7 cellular contexts compared by ENCODE assay signal in the genomic region with DNA sequence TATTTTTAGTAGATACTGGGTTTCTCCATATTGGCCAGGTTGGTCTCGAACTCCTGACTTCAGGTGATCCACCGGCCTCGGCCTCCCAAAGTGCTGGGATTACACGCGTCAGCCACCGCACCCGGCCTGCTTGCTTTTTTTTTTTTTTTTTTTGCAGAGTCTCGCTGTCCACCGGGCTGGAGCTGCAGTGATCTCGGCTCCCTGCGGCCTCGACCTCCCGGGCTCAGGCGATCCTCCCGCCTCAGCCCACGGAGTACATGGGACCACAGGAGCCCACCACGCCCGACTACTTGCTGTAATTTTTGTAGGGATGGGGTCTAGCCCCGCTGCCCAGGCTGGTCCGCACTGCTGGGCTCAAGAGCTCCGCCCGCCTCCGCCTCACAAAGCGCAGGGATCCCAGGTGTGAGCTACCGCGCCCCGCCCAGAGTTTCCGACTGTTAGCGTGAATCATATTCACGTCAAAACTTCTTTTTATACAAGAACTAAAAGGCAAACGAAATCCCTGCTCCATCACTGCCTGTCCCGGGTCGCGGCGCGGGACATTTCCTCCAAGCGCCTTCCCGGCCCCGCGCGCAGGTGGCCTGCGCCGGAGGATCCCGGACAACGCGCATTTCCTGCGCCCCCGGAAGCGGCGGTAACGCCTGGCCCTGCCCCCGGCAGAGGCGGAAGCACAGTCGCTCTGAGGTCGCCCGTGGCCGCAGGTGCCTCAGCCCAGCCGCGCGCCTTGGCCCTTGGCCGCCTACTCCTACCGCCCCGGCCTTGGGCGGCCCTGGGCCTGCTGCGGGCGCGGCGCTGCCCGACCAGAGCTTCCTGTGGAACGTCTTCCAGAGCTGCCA. TPM values are rescaled to one million over a fixed set of nuclear protein-coding genes. Genes with fewer than 3 reads are reported as not detected.
DNase-seq lines count a peak whose midpoint lies in the region; ATAC-seq and TF ChIP-seq lines count a peak whose summit lies in the region.
"Not testable (repeated sequence)": the region's sequence is repeated elsewhere in the genome, so short reads cannot be mapped to it uniquely, and the experiment has no call there.

No MANE protein-coding gene starts in this region.

- not testable (repeated sequence) for H3K4me3 Mint-ChIP-seq in MCF 10A (ENCODE audit: unreplicated experiment)

- not testable (repeated sequence) for H3K27ac Mint-ChIP-seq in MCF 10A (ENCODE audit: low read depth, unreplicated experiment)

- peak; percentile 81 for ATAC-seq in GM18870 (IDR thresholded peaks at IDR 0.05; ENCODE audit: unreplicated experiment)
- ATAC-seq in HG03521 (IDR thresholded peaks at IDR 0.05; ENCODE audit: unreplicated experiment), result peak; percentile 86

- 0 out of 2 replicates have a peak overlapping the region, but pooled peaks have one; percentile 11 for H3K4me3 ChIP-seq in HFF-Myc (replicated peaks; ENCODE audit: low read depth, low read length)
- H3K4me3 ChIP-seq in iPS-18c (ENCODE audit: insufficient read depth, low read depth, low read length), result peak overlapping the region; percentile 43; the same call in 1 of the 2 replicates
- H3K4me3 ChIP-seq in retinal pigment epithelial cell (ENCODE audit: low read length), result peak overlapping the region; percentile 54

- not testable (repeated sequence) for H3K27me3 Mint-ChIP-seq in MCF 10A (ENCODE audit: insufficient read depth, unreplicated experiment)

- H3K9me3 Mint-ChIP-seq in MCF 10A (ENCODE audit: unreplicated experiment), result not testable (repeated sequence)

- not testable (repeated sequence) for H3K36me3 Mint-ChIP-seq in MCF 10A (ENCODE audit: insufficient read depth, unreplicated experiment)

- CTCF ChIA-PET in MCF 10A (lab: Yijun Ruan, JAX), result not testable (repeated sequence)

- intact Hi-C loops in MCF 10A (cut with micrococcal nuclease), result not testable (repeated sequence)

- POLR2A ChIA-PET in MCF 10A (lab: Yijun Ruan, JAX), result not testable (repeated sequence)

- not testable (repeated sequence) for DNase-seq in HFF-Myc (ENCODE audit: extremely low read depth, low read depth); MCF 10A (ENCODE audit: unreplicated experiment); retinal pigment epithelial cell (ENCODE audit: low read depth)
- DNase-seq in activated CD4-positive, alpha-beta T cell treated with anti-CD3 and anti-CD28 coated beads for 4 hours, result peak; percentile 42 to 51

- not testable (repeated sequence) for TF ChIP-seq CTCF in HFF-Myc (IDR thresholded peaks at IDR 0.05; ENCODE audit: low read depth, low read length, missing control alignments); MCF 10A (IDR thresholded peaks at IDR 0.05; ENCODE audit: unreplicated experiment); retinal pigment epithelial cell (conservative IDR thresholded peaks at IDR 0.05; ENCODE audit: low read depth, low read length)

- not testable (repeated sequence) for H3K9me3 ChIP-seq in iPS-18c (ENCODE audit: control insufficient read depth, insufficient read depth, low read length)

- BruUV-seq in MCF 10A (replicated peaks; lab: Mats Ljungman, UMichigan), result TSS peak; percentile 78

- H3K4me1 Mint-ChIP-seq in MCF 10A (ENCODE audit: insufficient read depth, unreplicated experiment), result not testable (repeated sequence)

RNA-seq across cellular contexts. Expression of gene APOD, which starts 50.9 kb away (rescaled TPM):
- total RNA-seq in MCF 10A (2022), result 0.83 and 1.9 TPM in 2 replicates
